In the genomic region with DNA sequence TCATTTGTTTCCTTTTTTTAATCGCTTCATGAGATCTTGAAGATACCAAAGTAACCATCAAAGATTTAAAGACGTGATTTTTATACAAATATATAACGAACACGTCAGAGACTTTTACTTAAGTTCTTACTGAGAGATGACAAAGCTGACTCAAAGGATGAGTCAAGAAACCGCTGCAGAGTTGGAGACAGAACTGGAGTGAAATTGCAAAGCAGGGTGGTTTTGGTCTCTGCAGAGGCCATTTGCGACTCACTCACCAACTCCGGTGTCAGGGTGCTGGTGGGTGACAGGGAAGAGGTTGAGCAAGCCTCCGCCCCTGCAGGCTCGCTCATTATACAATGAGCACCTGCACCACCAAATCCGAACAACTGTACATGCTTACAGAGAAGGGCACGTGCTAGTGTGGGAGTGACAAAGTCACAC, we compare ENCODE assay signal across 10 cellular contexts.
A peak's percentile ranks its signal among the peaks of the same experiment; 100 is the strongest.
DNase-seq lines count a peak whose midpoint lies in the region; ATAC-seq and TF ChIP-seq lines count a peak whose summit lies in the region.
"Had no signal": no experiment of that assay in that cellular context is flagged by ENCODE, and none has a peak within 500 bp of the region (broad histone marks: within the 10 kb centered on the region; RNA-seq: fewer than 3 reads in every experiment).

No MANE protein-coding gene starts in this region.

- H3K9me3 ChIP-seq in prostate gland = no peaks in the 10 kb centered on the region
- no peaks in the 10 kb centered on the region for H3K9me3 ChIP-seq in upper lobe of right lung

- no peaks in the 10 kb centered on the region for H3K4me1 ChIP-seq in prostate gland (replicated peaks)
- no peaks in the 10 kb centered on the region for H3K4me1 ChIP-seq in upper lobe of right lung

- H3K4me3 ChIP-seq in Jurkat, Clone E6-1 (ENCODE audit: low read length) = peak overlapping the region; percentile 37
- H3K4me3 ChIP-seq in prostate gland (no peak overlapping the region), upper lobe of right lung (no peak overlapping the region)

- H3K4me3 Mint-ChIP-seq in activated T-cell treated with anti-CD3 and anti-CD28 coated beads, Interleukin-2, amount 50 U/mL, for 72 hours = peak overlapping the region; percentile 60 to 93
- H3K4me3 Mint-ChIP-seq in nephron progenitor cell (no peak overlapping the region), glutamatergic neuron (ENCODE audit: unreplicated experiment) (no peak overlapping the region)

- H3K27me3 ChIP-seq in prostate gland (replicated peaks; ENCODE audit: insufficient read depth) (no peaks in the 10 kb centered on the region), upper lobe of right lung (no peaks in the 10 kb centered on the region)

- peak; percentile 91 to 95 for ATAC-seq in activated T-cell treated with anti-CD3 and anti-CD28 coated beads, Interleukin-2, amount 50 U/mL, for 72 hours (replicated peaks in 1 of 2)
- ATAC-seq in upper lobe of right lung = no peak
- ATAC-seq: naive thymus-derived CD8-positive, alpha-beta T cell had no signal

- DNase-seq in AG20443 (ENCODE audit: low spot score) = peak; percentile 78
- peak; percentile 70 for DNase-seq in Jurkat, Clone E6-1 (ENCODE audit: low read depth, low spot score)
- DNase-seq in activated T-cell treated with anti-CD3 and anti-CD28 coated beads, Interleukin-2, amount 50 U/mL, for 72 hours = peak; percentile 80 to 82
- no peak for DNase-seq in nephron progenitor cell
- no peak for DNase-seq in prostate gland (ENCODE audit: low spot score)
- DNase-seq in glutamatergic neuron = no peak
- no peak for DNase-seq in upper lobe of right lung
- DNase-seq in 8988T = no peak
- DNase-seq: dermis blood vessel endothelial cell had no signal

- no peaks in the 10 kb centered on the region for H3K27me3 Mint-ChIP-seq in activated T-cell treated with anti-CD3 and anti-CD28 coated beads, Interleukin-2, amount 50 U/mL, for 72 hours (ENCODE audit: low read depth)
- peaks cover 3% of the 10 kb centered on the region for H3K27me3 Mint-ChIP-seq in nephron progenitor cell (ENCODE audit: low read depth, poor library complexity)
- no peaks in the 10 kb centered on the region for H3K27me3 Mint-ChIP-seq in glutamatergic neuron (ENCODE audit: unreplicated experiment)

- H3K36me3 ChIP-seq in prostate gland (no peaks in the 10 kb centered on the region), upper lobe of right lung (peaks cover 32% of the 10 kb centered on the region)

- H3K27ac ChIP-seq in prostate gland (no peak overlapping the region), upper lobe of right lung (no peak overlapping the region)

- H3K4me1 Mint-ChIP-seq in activated T-cell treated with anti-CD3 and anti-CD28 coated beads, Interleukin-2, amount 50 U/mL, for 72 hours (ENCODE audit: low read depth) = peaks cover 13% of the 10 kb centered on the region
- H3K4me1 Mint-ChIP-seq in nephron progenitor cell (peaks cover 29% of the 10 kb centered on the region), glutamatergic neuron (ENCODE audit: low read depth, unreplicated experiment) (no peaks in the 10 kb centered on the region)

- intact Hi-C loops in prostate gland (cut with DNase I) (no loop called here), upper lobe of right lung (cut with DNase I) (no loop called here)

- peak overlapping the region; percentile 97 for H3K27ac Mint-ChIP-seq in activated T-cell treated with anti-CD3 and anti-CD28 coated beads, Interleukin-2, amount 50 U/mL, for 72 hours
- H3K27ac Mint-ChIP-seq in nephron progenitor cell = peak overlapping the region; percentile 24
- no peak overlapping the region for H3K27ac Mint-ChIP-seq in glutamatergic neuron (ENCODE audit: unreplicated experiment)

- peaks cover 0 to 2% of the 10 kb centered on the region in 2 donors for H3K36me3 Mint-ChIP-seq in activated T-cell treated with anti-CD3 and anti-CD28 coated beads, Interleukin-2, amount 50 U/mL, for 72 hours (ENCODE audit: insufficient read depth in 2 of 2)
- H3K36me3 Mint-ChIP-seq in nephron progenitor cell (ENCODE audit: low read depth) = peaks cover 57% of the 10 kb centered on the region
- peaks cover 10% of the 10 kb centered on the region for H3K36me3 Mint-ChIP-seq in glutamatergic neuron (ENCODE audit: unreplicated experiment)

- TF ChIP-seq POLR2A in prostate gland (IDR thresholded peaks at IDR 0.05) = no peak

- TF ChIP-seq CTCF in nephron progenitor cell (IDR thresholded peaks at IDR 0.05) (no peak), prostate gland (IDR thresholded peaks at IDR 0.05) (no peak), glutamatergic neuron (IDR thresholded peaks at IDR 0.05; ENCODE audit: partially characterized antibody, unreplicated experiment) (no peak), upper lobe of right lung (IDR thresholded peaks at IDR 0.05) (no peak)

- WGBS in prostate gland = 88% methylated on average over 11 of the region's 11 CpGs

- no peaks in the 10 kb centered on the region for H3K9me3 Mint-ChIP-seq in activated T-cell treated with anti-CD3 and anti-CD28 coated beads, Interleukin-2, amount 50 U/mL, for 72 hours
- H3K9me3 Mint-ChIP-seq in nephron progenitor cell = no peaks in the 10 kb centered on the region
- peaks cover 6% of the 10 kb centered on the region for H3K9me3 Mint-ChIP-seq in glutamatergic neuron (ENCODE audit: unreplicated experiment)
- H3K9me3 Mint-ChIP-seq: naive thymus-derived CD8-positive, alpha-beta T cell had no signal

Comparison
In these comparisons a context has a peak if more than half of its experiments do, and no peak if none do; other contexts are left out.
1. DNase-seq: peak in AG20443 (single experiment), Jurkat, Clone E6-1 (single experiment) and activated T-cell treated with anti-CD3 and anti-CD28 coated beads, Interleukin-2, amount 50 U/mL, for 72 hours (2 of 2); none in nephron progenitor cell (single experiment), prostate gland (single experiment), glutamatergic neuron (single experiment), upper lobe of right lung (single experiment) and 8988T (single experiment).
2. H3K4me3 Mint-ChIP-seq: peak in activated T-cell treated with anti-CD3 and anti-CD28 coated beads, Interleukin-2, amount 50 U/mL, for 72 hours (2 of 2); none in nephron progenitor cell (single experiment) and glutamatergic neuron (single experiment).